In the genomic region with DNA sequence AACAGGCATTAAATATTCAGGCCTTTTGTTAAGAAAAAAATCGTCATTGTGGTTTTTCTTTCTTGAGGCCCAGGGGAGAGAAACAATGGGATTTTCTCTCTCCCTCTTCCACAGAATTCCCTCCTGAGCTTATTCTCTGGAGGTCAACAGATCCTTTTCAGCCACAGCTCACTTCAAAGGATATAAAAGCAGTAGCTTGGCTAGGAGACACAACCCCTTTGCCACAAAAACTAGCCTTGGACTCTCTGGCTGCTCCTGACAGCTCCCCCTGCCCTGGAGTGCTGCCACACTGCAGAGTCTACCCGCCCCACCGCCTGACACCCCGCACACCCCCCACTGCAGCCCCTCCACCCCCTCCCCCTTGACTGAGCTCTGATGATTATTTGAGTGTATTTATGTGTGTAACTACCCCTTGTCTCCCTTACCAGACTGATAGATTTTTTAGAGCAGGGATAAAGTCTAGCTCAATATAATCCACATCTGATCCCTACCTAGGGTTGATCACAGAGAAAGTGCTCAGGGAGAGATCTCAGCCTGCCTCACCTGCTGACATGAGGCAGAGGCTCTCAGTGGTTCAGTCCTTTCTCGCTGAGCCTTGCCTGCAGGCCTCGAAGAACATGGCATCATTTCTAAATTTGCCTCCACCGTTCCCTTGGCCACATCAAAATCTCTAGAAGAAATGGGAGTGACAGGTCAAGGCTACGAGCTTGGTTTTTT, we compare ENCODE assay signal across 25 cellular contexts.
DNase-seq lines count a peak whose midpoint lies in the region; TF ChIP-seq lines count a peak whose summit lies in the region.
"Had no signal": no experiment of that assay in that cellular context is flagged by ENCODE, and none has a peak within 500 bp of the region (broad histone marks: within the 10 kb centered on the region; RNA-seq: fewer than 3 reads in every experiment).

No MANE protein-coding gene starts in this region.

- no peaks in the 10 kb centered on the region for H3K9me3 ChIP-seq in HUES48 (ENCODE audit: control insufficient read depth, insufficient read depth, low read length)
- no peaks in the 10 kb centered on the region for H3K9me3 ChIP-seq in ectodermal cell (ENCODE audit: control insufficient read depth, low read length)
- H3K9me3 ChIP-seq in stomach = no peaks in the 10 kb centered on the region
- H3K9me3 ChIP-seq: BLaER1 treated with 17β-estradiol and CSF1 and Interleukin-3, amounts not matched to agents 10 nM and 100 nM; esophagus muscularis mucosa had no signal

- WGBS in ectodermal cell, 2 experiments = 40 to 46% methylated on average over 5 to 7 of the region's 8 CpGs
- 67 to 83% (median 79%) methylated on average over 8 of the region's 8 CpGs for WGBS in stomach, 5 donors

- H3K9me3 Mint-ChIP-seq in mesothelial cell of epicardium = no peaks in the 10 kb centered on the region
- no peaks in the 10 kb centered on the region for H3K9me3 Mint-ChIP-seq in activated CD4-positive, alpha-beta T cell treated with anti-CD3 and anti-CD28 coated beads, Interleukin-2, amount 10 ng/mL, durations not matched to agents 7 days and 5 days
- H3K9me3 Mint-ChIP-seq: activated CD8-positive, alpha-beta T cell treated with anti-CD3 and anti-CD28 coated beads for 36 hours; activated naive CD8-positive, alpha-beta T cell treated with anti-CD3 and anti-CD28 coated beads, Interleukin-2, amount 10 ng/mL, durations not matched to agents 7 days and 5 days; effector memory CD8-positive, alpha-beta T cell had no signal

- peak overlapping the region; percentile 83 for H3K27ac ChIP-seq in HUES48 (ENCODE audit: low read depth, low read length)
- H3K27ac ChIP-seq in ectodermal cell (ENCODE audit: insufficient read depth, low read depth, low read length, poor library complexity, severe bottlenecking) = peak overlapping the region; percentile 78
- H3K27ac ChIP-seq in stomach = no peak overlapping the region
- H3K27ac ChIP-seq in dorsolateral prefrontal cortex = no peak overlapping the region
- H3K27ac ChIP-seq: BLaER1 treated with 17β-estradiol and CSF1 and Interleukin-3, amounts not matched to agents 10 nM and 100 nM; brain microvascular endothelial cell; esophagus muscularis mucosa had no signal

- no peaks in the 10 kb centered on the region for H3K36me3 ChIP-seq in HUES48 (ENCODE audit: control insufficient read depth, insufficient read depth, low read length)
- no peaks in the 10 kb centered on the region for H3K36me3 ChIP-seq in ectodermal cell (ENCODE audit: control insufficient read depth, insufficient read depth, low read length)
- H3K36me3 ChIP-seq in stomach = no peaks in the 10 kb centered on the region
- H3K36me3 ChIP-seq: BLaER1 treated with 17β-estradiol and CSF1 and Interleukin-3, amounts not matched to agents 10 nM and 100 nM; brain microvascular endothelial cell; esophagus muscularis mucosa had no signal

- no peaks in the 10 kb centered on the region for H3K36me3 Mint-ChIP-seq in mesothelial cell of epicardium
- H3K36me3 Mint-ChIP-seq in activated CD4-positive, alpha-beta T cell treated with anti-CD3 and anti-CD28 coated beads, Interleukin-2, amount 10 ng/mL, durations not matched to agents 7 days and 5 days (ENCODE audit: low read depth) = no peaks in the 10 kb centered on the region
- H3K36me3 Mint-ChIP-seq: activated naive CD8-positive, alpha-beta T cell treated with anti-CD3 and anti-CD28 coated beads, Interleukin-2, amount 10 ng/mL, durations not matched to agents 7 days and 5 days had no signal

- no peaks in the 10 kb centered on the region for H3K27me3 ChIP-seq in HUES48 (ENCODE audit: control insufficient read depth, insufficient read depth, low read length)
- no peaks in the 10 kb centered on the region for H3K27me3 ChIP-seq in ectodermal cell (ENCODE audit: control insufficient read depth, insufficient read depth, low read length, poor library complexity, severe bottlenecking)
- H3K27me3 ChIP-seq in stomach = no peaks in the 10 kb centered on the region
- H3K27me3 ChIP-seq in dorsolateral prefrontal cortex = peaks cover 0 to 7% (median 0%) of the 10 kb centered on the region in 45 donors
- H3K27me3 ChIP-seq: BLaER1 treated with 17β-estradiol and CSF1 and Interleukin-3, amounts not matched to agents 10 nM and 100 nM; brain microvascular endothelial cell; esophagus muscularis mucosa had no signal

- H3K27ac Mint-ChIP-seq in mesothelial cell of epicardium = peak overlapping the region; percentile 56
- no peak overlapping the region for H3K27ac Mint-ChIP-seq in activated CD4-positive, alpha-beta T cell treated with anti-CD3 and anti-CD28 coated beads, Interleukin-2, amount 10 ng/mL, durations not matched to agents 7 days and 5 days
- H3K27ac Mint-ChIP-seq: activated CD8-positive, alpha-beta T cell treated with anti-CD3 and anti-CD28 coated beads for 36 hours; activated naive CD8-positive, alpha-beta T cell treated with anti-CD3 and anti-CD28 coated beads, Interleukin-2, amount 10 ng/mL, durations not matched to agents 7 days and 5 days; effector memory CD8-positive, alpha-beta T cell had no signal

- no peak for TF ChIP-seq EP300 in stomach (IDR thresholded peaks at IDR 0.05)

- intact Hi-C loops in stomach (cut with DNase I; ENCODE audit: low total_unique reads) (no loop called here), dorsolateral prefrontal cortex (cut with DNase I) (no loop called here)

- no peak overlapping the region for H3K9ac ChIP-seq in HUES48 (ENCODE audit: low read depth, low read length)
- H3K9ac ChIP-seq: BLaER1 treated with 17β-estradiol and CSF1 and Interleukin-3, amounts not matched to agents 10 nM and 100 nM had no signal

- H3K4me1 ChIP-seq in HUES48 (ENCODE audit: control insufficient read depth, insufficient read depth, low read length) (peaks cover 11% of the 10 kb centered on the region), ectodermal cell (ENCODE audit: control insufficient read depth, insufficient read depth, low read length) (peaks cover 21% of the 10 kb centered on the region), stomach (peaks cover 0 to 7% (median 0%) of the 10 kb centered on the region in 4 donors)
- H3K4me1 ChIP-seq: BLaER1 treated with 17β-estradiol and CSF1 and Interleukin-3, amounts not matched to agents 10 nM and 100 nM had no signal

- H3K4me3 ChIP-seq in HUES48 (ENCODE audit: low read depth, low read length) (no peak overlapping the region), ectodermal cell (ENCODE audit: insufficient read depth, low read depth, low read length) (no peak overlapping the region), stomach (no peak overlapping the region), dorsolateral prefrontal cortex (no peak overlapping the region)
- H3K4me3 ChIP-seq: BLaER1 treated with 17β-estradiol and CSF1 and Interleukin-3, amounts not matched to agents 10 nM and 100 nM; esophagus muscularis mucosa had no signal

- POLR2A ChIA-PET in activated CD4-positive, alpha-beta T cell treated with anti-CD3 and anti-CD28 coated beads, Interleukin-2, amount 10 ng/mL, durations not matched to agents 7 days and 5 days (lab: Charles Lee) = no interaction called here

- H3K4me1 Mint-ChIP-seq in mesothelial cell of epicardium = peaks cover 34% of the 10 kb centered on the region
- H3K4me1 Mint-ChIP-seq in activated CD4-positive, alpha-beta T cell treated with anti-CD3 and anti-CD28 coated beads, Interleukin-2, amount 10 ng/mL, durations not matched to agents 7 days and 5 days = no peaks in the 10 kb centered on the region
- H3K4me1 Mint-ChIP-seq: activated naive CD8-positive, alpha-beta T cell treated with anti-CD3 and anti-CD28 coated beads, Interleukin-2, amount 10 ng/mL, durations not matched to agents 7 days and 5 days had no signal

- TF ChIP-seq CTCF in mesothelial cell of epicardium (IDR thresholded peaks at IDR 0.05; ENCODE audit: unreplicated experiment) = no peak
- TF ChIP-seq CTCF in stomach (IDR thresholded peaks at IDR 0.05) = no peak
- TF ChIP-seq CTCF in dorsolateral prefrontal cortex (IDR thresholded peaks at IDR 0.05 in 54 of 56, conservative IDR thresholded peaks at IDR 0.05 in 2 of 56; ENCODE audit: low read depth in 1 of 56, partially characterized antibody in 56 of 56) = no peak

- peak; percentile 4 for DNase-seq in Ammon's horn (ENCODE audit: low spot score)
- no peak for DNase-seq in mesothelial cell of epicardium (ENCODE audit: low spot score in 2 of 2, unreplicated experiment in 2 of 2)
- DNase-seq in stomach = no peak
- no peak for DNase-seq in activated CD4-positive, alpha-beta T cell treated with anti-CD3 and anti-CD28 coated beads, Interleukin-2, amount 10 ng/mL, durations not matched to agents 7 days and 5 days
- DNase-seq in dorsolateral prefrontal cortex = no peak
- DNase-seq in activated CD4-positive, CD25-positive, alpha-beta regulatory T cell (lab: John Stamatoyannopoulos, UW) = no peak
- DNase-seq: ACHN; activated CD8-positive, alpha-beta T cell treated with anti-CD3 and anti-CD28 coated beads for 36 hours; activated effector memory CD4-positive, alpha-beta T cell treated with anti-CD3 and anti-CD28 coated beads, Interleukin-2, amount 50 U/mL, for 16 hours; activated naive CD8-positive, alpha-beta T cell treated with anti-CD3 and anti-CD28 coated beads, Interleukin-2, amount 10 ng/mL, durations not matched to agents 7 days and 5 days; activated T-cell treated with anti-CD3 and anti-CD28 coated beads for 4 hours; brain microvascular endothelial cell; COR-L47; DMS79; effector memory CD8-positive, alpha-beta T cell; Karpas-422; MV-4-11; NCI-H146; NCI-H748 treated with DMSO at 0.1 percent for 48 hours; OCI-M1; T-helper 9 cell had no signal

- H3K27me3 Mint-ChIP-seq in mesothelial cell of epicardium (ENCODE audit: low read depth) = no peaks in the 10 kb centered on the region
- no peaks in the 10 kb centered on the region for H3K27me3 Mint-ChIP-seq in activated CD4-positive, alpha-beta T cell treated with anti-CD3 and anti-CD28 coated beads, Interleukin-2, amount 10 ng/mL, durations not matched to agents 7 days and 5 days

- H3K4me3 Mint-ChIP-seq in mesothelial cell of epicardium = no peak overlapping the region
- H3K4me3 Mint-ChIP-seq in activated CD4-positive, alpha-beta T cell treated with anti-CD3 and anti-CD28 coated beads, Interleukin-2, amount 10 ng/mL, durations not matched to agents 7 days and 5 days = no peak overlapping the region
- H3K4me3 Mint-ChIP-seq: activated CD8-positive, alpha-beta T cell treated with anti-CD3 and anti-CD28 coated beads for 36 hours; activated naive CD8-positive, alpha-beta T cell treated with anti-CD3 and anti-CD28 coated beads, Interleukin-2, amount 10 ng/mL, durations not matched to agents 7 days and 5 days; effector memory CD8-positive, alpha-beta T cell had no signal

- CTCF ChIA-PET in activated CD4-positive, alpha-beta T cell treated with anti-CD3 and anti-CD28 coated beads, Interleukin-2, amount 10 ng/mL, durations not matched to agents 7 days and 5 days (lab: Charles Lee) = no interaction called here

- TF ChIP-seq POLR2A in stomach (IDR thresholded peaks at IDR 0.05) = no peak

Comparison
In these comparisons a context has a peak if more than half of its experiments do, and no peak if none do; other contexts are left out.
1. H3K27ac ChIP-seq: peak in HUES48 (single experiment) and ectodermal cell (single experiment); none in stomach (0 of 5) and dorsolateral prefrontal cortex (0 of 59).